In the genomic region with DNA sequence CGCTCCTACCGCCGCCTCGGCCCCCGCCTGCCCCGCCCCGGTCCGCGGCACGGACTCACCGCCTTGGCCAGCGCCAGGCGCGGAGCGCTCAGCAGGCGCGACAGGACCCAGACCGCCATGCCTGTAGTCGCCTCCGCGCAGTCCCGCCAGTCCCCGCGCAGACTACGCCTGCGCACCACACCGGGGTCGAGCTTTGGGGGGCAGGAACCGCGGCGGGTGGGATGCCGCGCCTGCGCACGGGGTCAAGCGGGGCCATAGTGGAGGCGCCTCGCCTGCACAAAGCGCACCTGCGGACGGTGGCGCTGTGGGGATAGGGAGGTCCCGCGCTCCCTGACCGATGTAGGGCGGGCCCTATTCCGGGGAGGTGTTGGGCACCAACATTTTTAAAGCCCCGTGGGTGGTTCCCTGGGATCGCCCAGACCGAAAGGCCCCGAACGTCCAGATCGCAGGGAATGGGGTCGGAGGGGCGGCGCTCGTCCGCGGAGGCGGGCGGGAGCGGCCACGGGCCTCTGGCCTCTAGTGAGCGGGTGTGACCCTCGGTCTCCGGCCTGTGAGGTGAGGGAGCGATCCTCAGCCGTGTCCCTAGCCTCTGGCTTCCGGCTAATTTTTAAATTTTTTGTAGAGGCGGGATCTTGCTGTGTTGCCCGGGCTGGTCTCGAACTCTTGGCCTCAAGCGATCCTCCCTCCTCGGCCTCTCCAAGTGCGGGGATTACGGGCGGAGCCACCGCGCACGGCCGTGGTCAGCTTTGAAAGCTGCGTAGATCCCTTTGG, we compare ENCODE assay signal across 7 cellular contexts.
DNase-seq lines count a peak whose midpoint lies in the region; ATAC-seq and TF ChIP-seq lines count a peak whose summit lies in the region.

No MANE protein-coding gene starts in this region.

- H3K9me3 Mint-ChIP-seq in natural killer cell: no peaks in the 10 kb centered on the region
- no peaks in the 10 kb centered on the region for H3K9me3 Mint-ChIP-seq in stimulated activated naive B cell treated with anti-CD40 and anti-IgM and Interleukin-4, amounts not matched to agents 10 μg/mL and 1 μg/mL and 100 μg/mL, for 72 hours

- no peaks in the 10 kb centered on the region for H3K27me3 Mint-ChIP-seq in natural killer cell (ENCODE audit: low read depth in 2 of 2)
- no peaks in the 10 kb centered on the region for H3K27me3 Mint-ChIP-seq in stimulated activated naive B cell treated with anti-CD40 and anti-IgM and Interleukin-4, amounts not matched to agents 10 μg/mL and 1 μg/mL and 100 μg/mL, for 72 hours

- peak overlapping the region in 1 of 2 donors; percentile 22 for H3K27ac Mint-ChIP-seq in natural killer cell
- peak overlapping the region; percentile 88 for H3K27ac Mint-ChIP-seq in stimulated activated naive B cell treated with anti-CD40 and anti-IgM and Interleukin-4, amounts not matched to agents 10 μg/mL and 1 μg/mL and 100 μg/mL, for 72 hours

- peak; percentile 91 for ATAC-seq in GM18517 (IDR thresholded peaks at IDR 0.05; ENCODE audit: unreplicated experiment)
- peak; percentile 94 for ATAC-seq in HG02885 (IDR thresholded peaks at IDR 0.05; ENCODE audit: poor library complexity, unreplicated experiment)
- peak; percentile 85 to 92 (median 87) for ATAC-seq in natural killer cell
- ATAC-seq in stimulated activated naive B cell treated with anti-CD40 and anti-IgM and Interleukin-4, amounts not matched to agents 10 μg/mL and 1 μg/mL and 100 μg/mL, for 72 hours (replicated peaks): peak; percentile 90 to 92

- TF ChIP-seq CTCF in fibroblast of mammary gland (conservative IDR thresholded peaks at IDR 0.05; ENCODE audit: control insufficient read depth, insufficient read depth, low read depth, low read length) (peak; percentile 11), natural killer cell (IDR thresholded peaks at IDR 0.05) (no peak)

- intact Hi-C loops in natural killer cell (cut with micrococcal nuclease): no loop called here

- H3K36me3 Mint-ChIP-seq in natural killer cell: no peaks in the 10 kb centered on the region
- peaks cover 11 to 22% of the 10 kb centered on the region in 2 donors for H3K36me3 Mint-ChIP-seq in stimulated activated naive B cell treated with anti-CD40 and anti-IgM and Interleukin-4, amounts not matched to agents 10 μg/mL and 1 μg/mL and 100 μg/mL, for 72 hours

- peaks cover 4 to 5% of the 10 kb centered on the region in 2 donors for H3K4me1 Mint-ChIP-seq in natural killer cell
- peaks cover 14 to 20% of the 10 kb centered on the region in 2 donors for H3K4me1 Mint-ChIP-seq in stimulated activated naive B cell treated with anti-CD40 and anti-IgM and Interleukin-4, amounts not matched to agents 10 μg/mL and 1 μg/mL and 100 μg/mL, for 72 hours

- peak; percentile 70 for DNase-seq in NCI-H460 (ENCODE audit: extremely low read depth, low read depth)
- DNase-seq in activated T-cell treated with anti-CD3 and anti-CD28 coated beads for 4 hours: peak; percentile 54
- DNase-seq in fibroblast of mammary gland (ENCODE audit: low read depth): peak; percentile 28
- peak; percentile 60 for DNase-seq in natural killer cell
- DNase-seq in stimulated activated naive B cell treated with anti-CD40 and anti-IgM and Interleukin-4, amounts not matched to agents 10 μg/mL and 1 μg/mL and 100 μg/mL, for 72 hours: peak; percentile 88

- peak overlapping the region; percentile 52 for H3K4me3 ChIP-seq in fibroblast of mammary gland (ENCODE audit: control insufficient read depth, low read depth, low read length)

- peak overlapping the region; percentile 91 for H3K4me3 Mint-ChIP-seq in natural killer cell
- peak overlapping the region; percentile 88 to 92 for H3K4me3 Mint-ChIP-seq in stimulated activated naive B cell treated with anti-CD40 and anti-IgM and Interleukin-4, amounts not matched to agents 10 μg/mL and 1 μg/mL and 100 μg/mL, for 72 hours

Comparison
In these comparisons a context has a peak if more than half of its experiments do, and no peak if none do; other contexts are left out.
1. Peak in every context shown above with its lines: DNase-seq, ATAC-seq and H3K4me3 ChIP-seq.
2. DNase-seq: peak in every context shown above with its lines; median percentile 88 in stimulated activated naive B cell treated with anti-CD40 and anti-IgM and Interleukin-4, amounts not matched to agents 10 μg/mL and 1 μg/mL and 100 μg/mL, for 72 hours; 70 in NCI-H460; 60 in natural killer cell; 54 in activated T-cell treated with anti-CD3 and anti-CD28 coated beads for 4 hours; 28 in fibroblast of mammary gland.